ENCODE assay signal across 23 cellular contexts in genomic region chr1:246032111-246032551, GRCh38.
DNase-seq lines count a peak whose midpoint lies in the region; ATAC-seq and TF ChIP-seq lines count a peak whose summit lies in the region.
"Had no signal": no experiment of that assay in that cellular context is flagged by ENCODE, and none has a peak within 500 bp of the region (broad histone marks: within the 10 kb centered on the region; RNA-seq: fewer than 3 reads in every experiment).

No MANE protein-coding gene starts in this region.

- TF ChIP-seq CTCF in progenitor cell of endocrine pancreas (IDR thresholded peaks at IDR 0.05; ENCODE audit: unreplicated experiment): no peak
- no peak for TF ChIP-seq CTCF in WERI-Rb-1 (IDR thresholded peaks at IDR 0.05; ENCODE audit: low read depth, low read length)

- no peak for ATAC-seq in GM21786 (IDR thresholded peaks at IDR 0.05; ENCODE audit: unreplicated experiment)
- ATAC-seq: gastroesophageal sphincter had no signal

- no peak overlapping the region for H3K27ac ChIP-seq in WERI-Rb-1
- H3K27ac ChIP-seq: adrenal gland, epithelial cell of prostate, gastroesophageal sphincter, left ventricle myocardium inferior, sigmoid colon, thyroid gland had no signal

- no peaks in the 10 kb centered on the region for H3K9me3 ChIP-seq in WERI-Rb-1 (ENCODE audit: severe bottlenecking)
- H3K9me3 ChIP-seq: adrenal gland, gastroesophageal sphincter, left ventricle myocardium inferior, thyroid gland had no signal

- H3K36me3 ChIP-seq in WERI-Rb-1: no peaks in the 10 kb centered on the region
- H3K36me3 ChIP-seq: adrenal gland, gastroesophageal sphincter, left ventricle myocardium inferior, sigmoid colon, thyroid gland had no signal

- H3K4me3 ChIP-seq in WERI-Rb-1 (ENCODE audit: low read depth, low read length): no peak overlapping the region
- H3K4me3 ChIP-seq: adrenal gland, gastroesophageal sphincter, left ventricle myocardium inferior, sigmoid colon, thyroid gland had no signal

- DNase-seq in DMS 273 treated with DMSO at 0.1 percent for 48 hours (lab: John Stamatoyannopoulos, UW) (peak; percentile 3), NCI-H1694 (lab: John Stamatoyannopoulos, UW) (peak; percentile 70), glomerular visceral epithelial cell (ENCODE audit: extremely low spot score) (peak; percentile 47), progenitor cell of endocrine pancreas (ENCODE audit: low spot score, unreplicated experiment) (no peak), NCI-H2196 (lab: John Stamatoyannopoulos, UW; ENCODE audit: unreplicated experiment) (no peak), WERI-Rb-1 (no peak)
- DNase-seq: activated gamma-delta T cell; adrenal gland; GF-D8; HFFc6; left ventricle myocardium inferior; MM.1S; NCI-H187 treated with DMSO at 0.1 percent for 48 hours; NCI-H510A treated with DMSO at 0.1 percent for 48 hours; nucleus accumbens; SHP77; sigmoid colon; stimulated activated naive CD4-positive, alpha-beta T cell; thyroid gland had no signal

- no peaks in the 10 kb centered on the region for H3K9me3 Mint-ChIP-seq in progenitor cell of endocrine pancreas (ENCODE audit: low read depth)
- H3K9me3 Mint-ChIP-seq: HFFc6 had no signal

- peaks cover 1% of the 10 kb centered on the region for H3K36me3 Mint-ChIP-seq in progenitor cell of endocrine pancreas (ENCODE audit: insufficient read depth)

- no peaks in the 10 kb centered on the region for H3K27me3 Mint-ChIP-seq in progenitor cell of endocrine pancreas
- H3K27me3 Mint-ChIP-seq: B cell had no signal

- H3K27me3 ChIP-seq in WERI-Rb-1 (ENCODE audit: insufficient read depth, low read depth, severe bottlenecking): no peaks in the 10 kb centered on the region
- H3K27me3 ChIP-seq: adrenal gland, gastroesophageal sphincter, sigmoid colon, thyroid gland had no signal

- H3K4me1 Mint-ChIP-seq in progenitor cell of endocrine pancreas (ENCODE audit: low read depth): peaks cover 5% of the 10 kb centered on the region

- H3K27ac Mint-ChIP-seq in progenitor cell of endocrine pancreas: peak overlapping the region; percentile 25
- H3K27ac Mint-ChIP-seq: B cell, HFFc6 had no signal

- H3K4me3 Mint-ChIP-seq in progenitor cell of endocrine pancreas (ENCODE audit: low read depth): no peak overlapping the region
- H3K4me3 Mint-ChIP-seq: B cell, HFFc6 had no signal

Comparison
In these comparisons a context has a peak if more than half of its experiments do, and no peak if none do; other contexts are left out.
1. DNase-seq: peak in DMS 273 treated with DMSO at 0.1 percent for 48 hours (single experiment), NCI-H1694 (single experiment) and glomerular visceral epithelial cell (single experiment); none in progenitor cell of endocrine pancreas (single experiment), NCI-H2196 (single experiment) and WERI-Rb-1 (single experiment).